Comparison of ENCODE assay signal across 11 cellular contexts in the genomic region with DNA sequence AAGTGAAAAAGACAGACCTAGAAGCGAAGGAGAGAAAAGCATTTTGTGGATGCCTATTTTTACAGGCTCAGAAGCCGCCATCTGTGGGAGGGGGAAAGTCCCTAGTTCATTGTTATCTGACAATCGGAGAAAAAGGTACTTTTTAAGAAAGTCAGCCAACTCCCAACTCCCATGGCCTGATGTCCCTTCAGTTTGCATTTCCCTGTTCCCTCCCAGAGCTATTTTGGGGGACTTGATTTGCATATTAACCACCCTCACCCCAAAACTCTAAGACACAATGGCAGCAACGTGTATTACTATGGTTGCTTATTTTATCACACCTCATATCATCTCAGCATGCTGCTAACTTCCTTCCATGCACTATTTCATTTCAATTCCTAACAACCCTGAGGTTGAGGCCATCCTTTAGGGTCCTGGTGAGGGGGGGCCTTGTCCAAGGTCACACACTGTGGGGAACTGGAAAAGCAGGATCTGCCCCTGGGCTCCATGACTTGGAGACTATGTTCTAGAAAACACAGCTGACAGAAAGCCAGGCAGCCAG.
DNase-seq lines count a peak whose midpoint lies in the region; ATAC-seq and TF ChIP-seq lines count a peak whose summit lies in the region.
"Had no signal": no experiment of that assay in that cellular context is flagged by ENCODE, and none has a peak within 500 bp of the region (broad histone marks: within the 10 kb centered on the region; RNA-seq: fewer than 3 reads in every experiment).

No MANE protein-coding gene starts in this region.

- no peak overlapping the region; the same call in 1 of the 2 replicates for H3K4me3 ChIP-seq in GM12864 (ENCODE audit: low read depth, low read length)
- H3K4me3 ChIP-seq: colonic mucosa, SK-N-MC had no signal

- DNase-seq in GM12864 (ENCODE audit: low read depth) (peak; percentile 91), COR-L47 (lab: John Stamatoyannopoulos, UW) (no peak), UCSD-AML1 (lab: John Stamatoyannopoulos, UW; ENCODE audit: unreplicated experiment) (no peak), NCI-H2171 treated with DMSO at 0.1 percent for 48 hours (lab: John Stamatoyannopoulos, UW) (no peak)
- DNase-seq in central memory CD8-positive, alpha-beta T cell (ENCODE audit: low spot score in 2 of 2) = no peak
- DNase-seq: colonic mucosa, DMS79 had no signal

- H3K27me3 Mint-ChIP-seq in central memory CD8-positive, alpha-beta T cell = no peaks in the 10 kb centered on the region

- no peak for TF ChIP-seq CTCF in GM12864 (IDR thresholded peaks at IDR 0.05; ENCODE audit: low read depth, low read length, missing control alignments)

- ATAC-seq in GM21381 (IDR thresholded peaks at IDR 0.05; ENCODE audit: unreplicated experiment) (peak; percentile 44), HG03460 (IDR thresholded peaks at IDR 0.05; ENCODE audit: unreplicated experiment) (peak; percentile 45), HG02884 (IDR thresholded peaks at IDR 0.05; ENCODE audit: unreplicated experiment) (no peak)
- peak; percentile 43 for ATAC-seq in central memory CD8-positive, alpha-beta T cell (replicated peaks; ENCODE audit: extremely low read depth, poor library complexity, severe bottlenecking)

- no peak overlapping the region for H3K4me3 Mint-ChIP-seq in central memory CD8-positive, alpha-beta T cell

- no peaks in the 10 kb centered on the region for H3K9me3 Mint-ChIP-seq in central memory CD8-positive, alpha-beta T cell

- peaks cover 39% of the 10 kb centered on the region for H3K4me1 Mint-ChIP-seq in central memory CD8-positive, alpha-beta T cell

- H3K36me3 Mint-ChIP-seq in central memory CD8-positive, alpha-beta T cell (ENCODE audit: insufficient read depth) = peaks cover 10% of the 10 kb centered on the region

- peak overlapping the region; percentile 88 for H3K27ac Mint-ChIP-seq in central memory CD8-positive, alpha-beta T cell (ENCODE audit: low read depth)
